20 cellular contexts compared by ENCODE assay signal in the genomic region with DNA sequence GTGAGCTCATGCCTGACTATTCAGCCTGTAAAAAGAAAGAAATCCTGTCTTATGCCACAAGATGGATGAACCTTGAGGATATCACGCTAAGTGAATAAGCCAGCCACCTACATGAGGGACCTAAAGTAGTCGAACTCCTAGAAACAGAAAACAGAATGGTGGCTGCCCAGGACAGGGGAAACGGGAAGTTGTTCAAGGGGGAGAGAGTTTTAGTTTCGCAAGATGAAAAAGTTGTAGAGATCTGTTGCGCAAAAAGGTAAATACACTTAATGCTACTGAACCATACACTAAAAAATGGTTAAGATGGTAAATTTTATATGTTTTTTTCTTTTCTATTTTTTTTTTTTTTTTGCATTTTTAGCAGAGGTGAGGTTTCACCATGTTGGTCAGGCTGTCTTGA.
A peak's percentile ranks its signal among the peaks of the same experiment; 100 is the strongest.
DNase-seq lines count a peak whose midpoint lies in the region; ATAC-seq, FAIRE-seq and TF ChIP-seq lines count a peak whose summit lies in the region.
"Had no signal": no experiment of that assay in that cellular context is flagged by ENCODE, and none has a peak within 500 bp of the region (broad histone marks: within the 10 kb centered on the region; RNA-seq: fewer than 3 reads in every experiment).

No MANE protein-coding gene starts in this region.

- H3K4me2 ChIP-seq in HepG2 (ENCODE audit: low read depth, low read length) = peak overlapping the region; percentile 16; the same call in 1 of the 2 replicates

- no peak for TF ChIP-seq RAD21 in HepG2 (CRISPR knock-in tag; IDR thresholded peaks at IDR 0.05)

- DNase-seq in HepG2 (ENCODE audit: low spot score) (no peak), right lobe of liver (no peak), NOMO-1 treated with dmso at 0.1 percent for 144 hours (lab: John Stamatoyannopoulos, UW; ENCODE audit: unreplicated experiment) (peak; percentile 86), activated B cell treated with CpG ODN at 0.5 μM for 24 hours (no peak), ecto neural progenitor cell (ENCODE audit: low spot score) (no peak), COLO668 (lab: John Stamatoyannopoulos, UW; ENCODE audit: unreplicated experiment) (no peak), tibial artery (no peak), HUDEP-2 (lab: John Stamatoyannopoulos, UW; ENCODE audit: unreplicated experiment in 76 of 76) (no peak)
- DNase-seq: 8988T, COR-L47, DMS153, EL, NCI-H2107, NCI-H226, NCI-H526, Peyer's patch, SHP77, SW 1271 had no signal

- H3K4me1 ChIP-seq in HepG2 (ENCODE audit: insufficient read depth, low read length) (peaks cover 18% of the 10 kb centered on the region), right lobe of liver (no peaks in the 10 kb centered on the region), tibial artery (no peaks in the 10 kb centered on the region)
- H3K4me1 ChIP-seq: Peyer's patch had no signal

- H3K4me3 ChIP-seq in HepG2 (replicated peaks in 1 of 3; ENCODE audit: insufficient read depth in 1 of 3, low read depth in 2 of 3, low read length in 3 of 3) (no peak overlapping the region), right lobe of liver (no peak overlapping the region), tibial artery (no peak overlapping the region)
- H3K4me3 ChIP-seq: BLaER1 treated with 17β-estradiol and CSF1 and Interleukin-3, amounts not matched to agents 10 nM and 100 nM; Peyer's patch had no signal

- ATAC-seq in HepG2 (no peak), right lobe of liver (no peak), activated B cell treated with CpG ODN at 0.5 μM for 24 hours (ENCODE audit: low read depth) (peak; percentile 14)
- ATAC-seq: HCT116 had no signal

- no peaks in the 10 kb centered on the region for H3K27me3 Mint-ChIP-seq in activated B cell treated with CpG ODN at 0.5 μM for 24 hours

- CTCF ChIA-PET in HepG2 (lab: Yijun Ruan, JAX; ENCODE audit: low intra/inter-chr PET ratio, low total read pairs) (no interaction called here), activated B cell treated with CpG ODN at 0.5 μM for 24 hours (lab: Charles Lee) (interaction anchor here (1.0 kb wide), 1 partner anchor 130 kb away, joined by 4 read pairs; no protein-coding TSS in a partner anchor)

- intact Hi-C loops in HepG2 (cut with micrococcal nuclease; ENCODE audit: unreplicated experiment) = no loop called here
- intact Hi-C loops in right lobe of liver (cut with DNase I) = loop anchor here in 1 of 2 donors (10.0 kb wide), 1 partner anchor 155 kb away; no protein-coding TSS in a partner anchor
- intact Hi-C loops in activated B cell treated with CpG ODN at 0.5 μM for 24 hours (cut with micrococcal nuclease) = no loop called here
- intact Hi-C loops in tibial artery (cut with DNase I; ENCODE audit: low total_unique reads) = no loop called here

- in situ Hi-C loops in HepG2 (cut with HindIII; ENCODE audit: extremely low pct_ligation_motif_present, low pct_unique_long_range_greater_than_20kb) = no loop called here

- H3K9ac ChIP-seq in HepG2 (ENCODE audit: insufficient read depth, low read depth, low read length) = no peak overlapping the region
- H3K9ac ChIP-seq: BLaER1 treated with 17β-estradiol and CSF1 and Interleukin-3, amounts not matched to agents 10 nM and 100 nM had no signal

- H3K4me3 Mint-ChIP-seq in activated B cell treated with CpG ODN at 0.5 μM for 24 hours = no peak overlapping the region

- H3K9me3 Mint-ChIP-seq in activated B cell treated with CpG ODN at 0.5 μM for 24 hours = no peaks in the 10 kb centered on the region

- no peak for TF ChIP-seq POLR2A in HepG2 (IDR thresholded peaks at IDR 0.05; ENCODE audit: insufficient read depth in 1 of 2, low read depth in 2 of 2, low read length in 2 of 2)
- no peak for TF ChIP-seq POLR2A in right lobe of liver (IDR thresholded peaks at IDR 0.05)

- no peak overlapping the region for H3K27ac Mint-ChIP-seq in activated B cell treated with CpG ODN at 0.5 μM for 24 hours

- H3K9me3 ChIP-seq in HepG2 (ENCODE audit: low read length) (no peaks in the 10 kb centered on the region), right lobe of liver (no peaks in the 10 kb centered on the region), tibial artery (no peaks in the 10 kb centered on the region)
- H3K9me3 ChIP-seq: BLaER1 treated with 17β-estradiol and CSF1 and Interleukin-3, amounts not matched to agents 10 nM and 100 nM; Peyer's patch had no signal

- no peak for FAIRE-seq in HepG2 (lab: Jason Lieb, UNC)

- H3K36me3 ChIP-seq in HepG2 (replicated peaks in 1 of 2; ENCODE audit: control insufficient read depth in 1 of 2, insufficient read depth in 2 of 2, low read length in 2 of 2) = no peaks in the 10 kb centered on the region
- H3K36me3 ChIP-seq in right lobe of liver = no peaks in the 10 kb centered on the region
- no peaks in the 10 kb centered on the region for H3K36me3 ChIP-seq in tibial artery
- H3K36me3 ChIP-seq: BLaER1 treated with 17β-estradiol and CSF1 and Interleukin-3, amounts not matched to agents 10 nM and 100 nM; Peyer's patch had no signal

- TF ChIP-seq EP300 in HepG2 (IDR thresholded peaks at IDR 0.05; ENCODE audit: low read depth in 2 of 2, low read length in 2 of 2) (no peak), HepG2 (CRISPR knock-in tag; IDR thresholded peaks at IDR 0.05; ENCODE audit: borderline replicate concordance) (no peak)

- no TSS peak for BruUV-seq in HepG2 (replicated peaks; lab: Mats Ljungman, UMichigan)

- peaks cover 15% of the 10 kb centered on the region for H3K4me1 Mint-ChIP-seq in activated B cell treated with CpG ODN at 0.5 μM for 24 hours

- no peaks in the 10 kb centered on the region for H4K20me1 ChIP-seq in HepG2 (ENCODE audit: insufficient read depth, low read length)
- H4K20me1 ChIP-seq: BLaER1 treated with 17β-estradiol and CSF1 and Interleukin-3, amounts not matched to agents 10 nM and 100 nM had no signal

- no peak overlapping the region for H3K27ac ChIP-seq in HepG2 (ENCODE audit: extremely low read length, insufficient read depth, low read length)
- H3K27ac ChIP-seq in right lobe of liver = no peak overlapping the region
- no peak overlapping the region for H3K27ac ChIP-seq in tibial artery
- H3K27ac ChIP-seq: BLaER1 treated with 17β-estradiol and CSF1 and Interleukin-3, amounts not matched to agents 10 nM and 100 nM; Peyer's patch had no signal

- H3K27me3 ChIP-seq in HepG2 (ENCODE audit: control insufficient read depth in 1 of 2, insufficient read depth in 2 of 2, low read length in 2 of 2) (peaks cover 0 to 10% of the 10 kb centered on the region in 2 experiments; a peak in 3 of 5 replicates), right lobe of liver (no peaks in the 10 kb centered on the region), tibial artery (no peaks in the 10 kb centered on the region)
- H3K27me3 ChIP-seq: BLaER1 treated with 17β-estradiol and CSF1 and Interleukin-3, amounts not matched to agents 10 nM and 100 nM; Peyer's patch had no signal

- no peaks in the 10 kb centered on the region for H3K36me3 Mint-ChIP-seq in activated B cell treated with CpG ODN at 0.5 μM for 24 hours (ENCODE audit: low read depth)

- 20% methylated on average over 5 of the region's 5 CpGs for WGBS in HepG2 (ENCODE audit: low lambda C conversion rate)
- 65% methylated on average over 5 of the region's 5 CpGs for WGBS in right lobe of liver (ENCODE audit: insufficient coverage, low coverage, low lambda C conversion rate, missing lambda C conversion rate)

- no peaks in the 10 kb centered on the region for H3K79me2 ChIP-seq in HepG2 (ENCODE audit: insufficient read depth, low read length)

- no peak for TF ChIP-seq CTCF in HepG2 (CRISPR knock-in tag; IDR thresholded peaks at IDR 0.05)
- no peak for TF ChIP-seq CTCF in right lobe of liver (IDR thresholded peaks at IDR 0.05)
- no peak for TF ChIP-seq CTCF in activated B cell treated with CpG ODN at 0.5 μM for 24 hours (IDR thresholded peaks at IDR 0.05)
- no peak for TF ChIP-seq CTCF in tibial artery (IDR thresholded peaks at IDR 0.05)

- no peak overlapping the region for H2AFZ ChIP-seq in HepG2 (ENCODE audit: low read length)

- POLR2A ChIA-PET in HepG2 (lab: Yijun Ruan, JAX) (no interaction called here), activated B cell treated with CpG ODN at 0.5 μM for 24 hours (lab: Charles Lee) (interaction anchor here (0.6 to 0.8 kb wide), 3 partner anchors 21 to 187 kb away, joined by 7 to 8 read pairs (median 8); no protein-coding TSS in a partner anchor)

TF ChIP-seq in HepG2, 621 proteins besides CTCF, POLR2A, EP300 and RAD21 (continues in another document):
- TF ChIP-seq GABPB1 (CRISPR knock-in tag; IDR thresholded peaks at IDR 0.05) = 0 out of 2 replicates have a peak, but pooled peaks have one; percentile 8
- TF ChIP-seq FOXA3 (CRISPR knock-in tag; IDR thresholded peaks at IDR 0.05) = peak; percentile 69
- no peak for TF ChIP-seq CCAR2 (optimal IDR thresholded peaks at IDR 0.05; ENCODE audit: low read depth, low read length)
- no peak for TF ChIP-seq RFX1 (IDR thresholded peaks at IDR 0.05)
- TF ChIP-seq THAP11 (CRISPR knock-in tag; IDR thresholded peaks at IDR 0.05) = 0 out of 2 replicates have a peak, but pooled peaks have one; percentile 12
- TF ChIP-seq CEBPG (CRISPR knock-in tag; IDR thresholded peaks at IDR 0.05) = peak; percentile 78
- TF ChIP-seq, protein P1, sequence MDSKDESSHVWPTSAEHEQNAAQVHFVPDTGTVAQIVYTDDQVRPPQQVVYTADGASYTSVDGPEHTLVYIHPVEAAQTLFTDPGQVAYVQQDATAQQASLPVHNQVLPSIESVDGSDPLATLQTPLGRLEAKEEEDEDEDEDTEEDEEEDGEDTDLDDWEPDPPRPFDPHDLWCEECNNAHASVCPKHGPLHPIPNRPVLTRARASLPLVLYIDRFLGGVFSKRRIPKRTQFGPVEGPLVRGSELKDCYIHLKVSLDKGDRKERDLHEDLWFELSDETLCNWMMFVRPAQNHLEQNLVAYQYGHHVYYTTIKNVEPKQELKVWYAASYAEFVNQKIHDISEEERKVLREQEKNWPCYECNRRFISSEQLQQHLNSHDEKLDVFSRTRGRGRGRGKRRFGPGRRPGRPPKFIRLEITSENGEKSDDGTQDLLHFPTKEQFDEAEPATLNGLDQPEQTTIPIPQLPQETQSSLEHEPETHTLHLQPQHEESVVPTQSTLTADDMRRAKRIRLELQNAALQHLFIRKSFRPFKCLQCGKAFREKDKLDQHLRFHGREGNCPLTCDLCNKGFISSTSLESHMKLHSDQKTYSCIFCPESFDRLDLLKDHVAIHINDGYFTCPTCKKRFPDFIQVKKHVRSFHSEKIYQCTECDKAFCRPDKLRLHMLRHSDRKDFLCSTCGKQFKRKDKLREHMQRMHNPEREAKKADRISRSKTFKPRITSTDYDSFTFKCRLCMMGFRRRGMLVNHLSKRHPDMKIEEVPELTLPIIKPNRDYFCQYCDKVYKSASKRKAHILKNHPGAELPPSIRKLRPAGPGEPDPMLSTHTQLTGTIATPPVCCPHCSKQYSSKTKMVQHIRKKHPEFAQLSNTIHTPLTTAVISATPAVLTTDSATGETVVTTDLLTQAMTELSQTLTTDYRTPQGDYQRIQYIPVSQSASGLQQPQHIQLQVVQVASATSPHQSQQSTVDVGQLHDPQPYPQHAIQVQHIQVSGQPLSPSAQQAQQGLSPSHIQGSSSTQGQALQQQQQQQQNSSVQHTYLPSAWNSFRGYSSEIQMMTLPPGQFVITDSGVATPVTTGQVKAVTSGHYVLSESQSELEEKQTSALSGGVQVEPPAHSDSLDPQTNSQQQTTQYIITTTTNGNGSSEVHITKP (CRISPR knock-in tag; IDR thresholded peaks at IDR 0.05; ENCODE audit: low read depth) = 0 out of 2 replicates have a peak, but pooled peaks have one; percentile 56
- 0 out of 2 replicates have a peak, but pooled peaks have one; percentile 27 for TF ChIP-seq ELF1 (CRISPR knock-in tag; IDR thresholded peaks at IDR 0.05)
